In the genomic region with DNA sequence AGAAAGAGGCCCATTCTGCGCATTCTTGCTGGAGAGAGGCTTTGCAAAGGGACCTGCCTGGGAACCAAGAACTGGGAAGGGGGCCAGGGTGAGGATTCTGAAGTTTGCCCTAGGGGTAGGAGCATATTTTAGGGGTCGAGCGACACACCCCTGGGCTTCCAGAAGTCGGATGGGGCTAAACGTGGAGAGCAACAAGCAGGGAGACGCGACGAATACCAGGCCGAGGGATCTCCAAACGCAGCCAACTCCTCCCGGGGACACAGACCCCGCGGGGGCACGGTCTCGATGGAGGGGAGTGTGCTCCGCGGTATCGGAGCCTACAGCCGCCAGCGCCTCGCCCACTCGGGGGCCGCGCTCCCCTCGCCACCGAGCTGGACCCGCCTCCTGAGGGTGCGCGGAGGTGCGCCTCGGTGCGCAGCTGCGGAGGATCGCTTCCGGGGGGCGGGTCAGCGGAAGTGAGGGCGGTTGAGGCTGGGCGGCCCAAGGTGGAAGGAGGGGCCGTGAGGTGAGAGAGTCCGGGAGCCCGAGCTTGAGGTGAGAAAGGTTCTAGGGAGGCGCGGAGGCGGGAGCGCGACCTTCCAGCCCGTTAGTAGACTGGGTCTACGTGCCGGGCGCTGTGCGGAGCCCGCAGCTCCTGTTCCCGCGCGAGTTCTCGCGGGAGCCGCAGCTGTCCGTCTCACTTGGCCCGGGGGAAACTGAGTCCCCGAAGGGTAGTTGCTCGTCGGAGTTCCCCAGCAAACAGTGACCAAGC, we compare ENCODE assay signal across 8 cellular contexts. TPM values are rescaled to one million over a fixed set of nuclear protein-coding genes. Genes with fewer than 3 reads are reported as not detected.
DNase-seq lines count a peak whose midpoint lies in the region; ATAC-seq and TF ChIP-seq lines count a peak whose summit lies in the region.

A gene (plus strand): TSS at position 459 of the 751 bp plus-strand sequence. CDS start 3,151 bp downstream, outside the sequence.

- POLR2A ChIA-PET in Panc1 (lab: Charles Lee), result interaction anchor here (0.6 to 1.0 kb wide), 5 partner anchors 19 to 392 kb away, joined by 3 to 7 read pairs (median 4); no protein-coding TSS in a partner anchor

- no peak for TF ChIP-seq CTCF in Panc1 (IDR thresholded peaks at IDR 0.05)
- peak in 1 of 6 experiments; percentile 28 for TF ChIP-seq CTCF in esophagus squamous epithelium (IDR thresholded peaks at IDR 0.05)

- H3K36me3 ChIP-seq in HUES6 (ENCODE audit: control insufficient read depth, insufficient read depth, low read length), result peaks cover 17% of the 10 kb centered on the region; the same call in 1 of the 2 replicates
- H3K36me3 ChIP-seq in Panc1 (ENCODE audit: control insufficient read depth, insufficient read depth, low read length), result no peaks in the 10 kb centered on the region; the same call in 1 of the 2 replicates
- H3K36me3 ChIP-seq in esophagus squamous epithelium, result peaks cover 0 to 33% (median 7%) of the 10 kb centered on the region in 3 donors

- CTCF ChIA-PET in Panc1 (lab: Charles Lee), result no interaction called here

- TF ChIP-seq POLR2A in esophagus squamous epithelium (IDR thresholded peaks at IDR 0.05), result peak in 3 of 4 donors; percentile 82 to 98 (median 90)

- H3K36me3 Mint-ChIP-seq in naive B cell, result no peaks in the 10 kb centered on the region
- no peaks in the 10 kb centered on the region for H3K36me3 Mint-ChIP-seq in stimulated activated memory B cell treated with anti-CD40 and anti-IgM and Interleukin-4, amounts not matched to agents 10 μg/mL and 1 μg/mL and 100 μg/mL, for 72 hours

- H3K9me3 ChIP-seq in HUES6 (ENCODE audit: control insufficient read depth, insufficient read depth, low read depth, low read length) (no peaks in the 10 kb centered on the region), Panc1 (ENCODE audit: control insufficient read depth, insufficient read depth, low read depth, low read length) (no peaks in the 10 kb centered on the region), esophagus squamous epithelium (no peaks in the 10 kb centered on the region)

- BruUV-seq in Panc1 (replicated peaks; lab: Mats Ljungman, UMichigan), result no TSS peak

- 1 to 2% methylated on average over 15 to 35 of the region's 64 CpGs for WGBS in esophagus squamous epithelium, 2 donors

- peak within 1 kb of the TSS; percentile 86 for H3K9ac ChIP-seq in HUES6 (ENCODE audit: low read length)

- H3K4me3 ChIP-seq in HUES6 (ENCODE audit: low read depth, low read length), result peak within 1 kb of the TSS; percentile 95
- H3K4me3 ChIP-seq in Panc1 (ENCODE audit: low read depth in 2 of 2, low read length in 2 of 2), result peak within 1 kb of the TSS; percentile 73 to 94
- H3K4me3 ChIP-seq in esophagus squamous epithelium, result peak within 1 kb of the TSS; percentile 65 to 100 (median 90)

- no peaks in the 10 kb centered on the region for H3K9me3 Mint-ChIP-seq in naive B cell
- no peaks in the 10 kb centered on the region for H3K9me3 Mint-ChIP-seq in stimulated activated memory B cell treated with anti-CD40 and anti-IgM and Interleukin-4, amounts not matched to agents 10 μg/mL and 1 μg/mL and 100 μg/mL, for 72 hours

- peak; percentile 86 for DNase-seq in DMS153 (lab: John Stamatoyannopoulos, UW)
- peak; percentile 28 for DNase-seq in Panc1 (ENCODE audit: low read depth, low spot score)
- peak; percentile 94 to 96 for DNase-seq in activated T-cell treated with anti-CD3 and anti-CD28 coated beads, Interleukin-2, amount 50 U/mL, for 48 hours
- peak; percentile 46 for DNase-seq in esophagus squamous epithelium (lab: John Stamatoyannopoulos, UW)
- peak; percentile 90 for DNase-seq in naive B cell

- peak within 1 kb of the TSS; percentile 81 to 97 (median 96) for H3K27ac Mint-ChIP-seq in naive B cell
- H3K27ac Mint-ChIP-seq in stimulated activated memory B cell treated with anti-CD40 and anti-IgM and Interleukin-4, amounts not matched to agents 10 μg/mL and 1 μg/mL and 100 μg/mL, for 72 hours, result peak within 1 kb of the TSS; percentile 90

- H3K4me1 Mint-ChIP-seq in naive B cell, result peaks cover 34 to 43% (median 35%) of the 10 kb centered on the region in 3 donors
- H3K4me1 Mint-ChIP-seq in stimulated activated memory B cell treated with anti-CD40 and anti-IgM and Interleukin-4, amounts not matched to agents 10 μg/mL and 1 μg/mL and 100 μg/mL, for 72 hours, result peaks cover 32% of the 10 kb centered on the region

- H3K27ac ChIP-seq in HUES6 (ENCODE audit: low read depth, low read length), result peak within 1 kb of the TSS; percentile 15
- peak within 1 kb of the TSS; percentile 86 for H3K27ac ChIP-seq in Panc1 (ENCODE audit: low read length)
- H3K27ac ChIP-seq in esophagus squamous epithelium, result peak within 1 kb of the TSS; percentile 95 to 97 (median 96)

- H3K27me3 Mint-ChIP-seq in naive B cell, result no peaks in the 10 kb centered on the region
- H3K27me3 Mint-ChIP-seq in stimulated activated memory B cell treated with anti-CD40 and anti-IgM and Interleukin-4, amounts not matched to agents 10 μg/mL and 1 μg/mL and 100 μg/mL, for 72 hours, result no peaks in the 10 kb centered on the region

- H3K4me1 ChIP-seq in HUES6 (ENCODE audit: control insufficient read depth, insufficient read depth, low read length) (peaks cover 25% of the 10 kb centered on the region), Panc1 (ENCODE audit: control insufficient read depth, insufficient read depth, low read length) (peaks cover 30% of the 10 kb centered on the region), esophagus squamous epithelium (peaks cover 22 to 69% (median 29%) of the 10 kb centered on the region in 3 donors)

- ATAC-seq in GM21390 (IDR thresholded peaks at IDR 0.05; ENCODE audit: unreplicated experiment) (peak; percentile 83), Panc1 (peak; percentile 92), naive B cell (ENCODE audit: low read depth in 2 of 2) (peak; percentile 83 to 87)
- peak; percentile 95 for ATAC-seq in stimulated activated memory B cell treated with anti-CD40 and anti-IgM and Interleukin-4, amounts not matched to agents 10 μg/mL and 1 μg/mL and 100 μg/mL, for 72 hours

- intact Hi-C loops in Panc1 (cut with micrococcal nuclease; ENCODE audit: unreplicated experiment) (no loop called here), esophagus squamous epithelium (cut with DNase I) (loop anchor here (10.0 kb wide), 1 partner anchor 175 kb away; a partner anchor contains a TSS)

- H3K27me3 ChIP-seq in HUES6 (ENCODE audit: control insufficient read depth, insufficient read depth, low read length) (no peaks in the 10 kb centered on the region), Panc1 (ENCODE audit: control insufficient read depth, insufficient read depth, low read length) (no peaks in the 10 kb centered on the region), esophagus squamous epithelium (no peaks in the 10 kb centered on the region)

- in situ Hi-C loops in Panc1 (cut with HindIII; ENCODE audit: low pct_unique_long_range_greater_than_20kb, low sequenced_read_pairs), result no loop called here

- peak within 1 kb of the TSS; percentile 85 to 99 (median 97) for H3K4me3 Mint-ChIP-seq in naive B cell
- peak within 1 kb of the TSS; percentile 88 for H3K4me3 Mint-ChIP-seq in stimulated activated memory B cell treated with anti-CD40 and anti-IgM and Interleukin-4, amounts not matched to agents 10 μg/mL and 1 μg/mL and 100 μg/mL, for 72 hours

RNA-seq across cellular contexts. Expression of the gene that starts here (rescaled TPM):
- total RNA-seq in Panc1 (2021; ENCODE audit: unreplicated experiment) (68.5 TPM), esophagus squamous epithelium (10 to 100 TPM; 24.4 to 53.8 (median 28.3) TPM)
- polyA plus RNA-seq in Panc1 (2012; ENCODE audit: insufficient read length), result 70.2 TPM
- polyA plus RNA-seq in naive B cell (ENCODE audit: low read depth in 6 of 6), result 10 to 100 TPM; 31.9 to 70.8 (median 38.7) TPM

Comparison
In these comparisons a context has a peak if more than half of its experiments do, and no peak if none do; other contexts are left out.
1. Peak in every context shown above with its lines: DNase-seq, ATAC-seq, H3K4me3 ChIP-seq and H3K27ac ChIP-seq.
2. DNase-seq: peak in every context shown above with its lines; median percentile 95 in activated T-cell treated with anti-CD3 and anti-CD28 coated beads, Interleukin-2, amount 50 U/mL, for 48 hours; 90 in naive B cell; 86 in DMS153; 46 in esophagus squamous epithelium; 28 in Panc1.
3. H3K27ac ChIP-seq: peak in every context shown above with its lines; median percentile 96 in esophagus squamous epithelium; 86 in Panc1; 15 in HUES6.